ENCODE assay signal across 14 cellular contexts in genomic region chr19:38015216-38015615, GRCh38.
"Had no signal": no experiment of that assay in that cellular context is flagged by ENCODE, and none has a peak within 500 bp of the region (broad histone marks: within the 10 kb centered on the region; RNA-seq: fewer than 3 reads in every experiment).

No MANE protein-coding gene starts in this region.

- H3K36me3 ChIP-seq: lower lobe of right lung, vagina had no signal

- H3K27me3 ChIP-seq: vagina had no signal

- H3K4me3 ChIP-seq: lower lobe of right lung, mucosa of descending colon, vagina had no signal

- DNase-seq: activated CD4-positive, alpha-beta T cell treated with anti-CD3 and anti-CD28 coated beads, Interleukin-2, amount 10 ng/mL, durations not matched to agents 7 days and 5 days; activated CD4-positive, CD25-positive, alpha-beta regulatory T cell; activated naive CD4-positive, alpha-beta T cell treated with anti-CD3 and anti-CD28 coated beads, Interleukin-2, amount 10 ng/mL, durations not matched to agents 7 days and 5 days; activated T-cell treated with anti-CD3 and anti-CD28 coated beads for 4 hours; cortex of kidney; effector CD8-positive, alpha-beta T cell; hippocampal formation; lower lobe of right lung; mucosa of descending colon; occipital lobe; stimulated activated CD4-positive, alpha-beta T cell treated with anti-CD3 and anti-CD28 coated beads, Interleukin-15, amount 100 ng/mL, for 24 hours; stimulated activated CD4-positive, alpha-beta T cell treated with anti-CD3 and anti-CD28 coated beads, Interleukin-4, amount 100 ng/mL, for 24 hours had no signal

- H3K9me3 ChIP-seq: lower lobe of right lung, mucosa of descending colon, vagina had no signal

- H3K27ac ChIP-seq: lower lobe of right lung, vagina had no signal

- H3K4me1 ChIP-seq: vagina had no signal

- ATAC-seq: mucosa of descending colon; natural killer cell treated with Interleukin-12 subunit alpha and Interleukin-12 subunit beta and Interleukin-15 and Interleukin-18, amount 100 ng/mL, for 72 hours had no signal
